ENCODE assay signal across 12 cellular contexts in the genomic region with DNA sequence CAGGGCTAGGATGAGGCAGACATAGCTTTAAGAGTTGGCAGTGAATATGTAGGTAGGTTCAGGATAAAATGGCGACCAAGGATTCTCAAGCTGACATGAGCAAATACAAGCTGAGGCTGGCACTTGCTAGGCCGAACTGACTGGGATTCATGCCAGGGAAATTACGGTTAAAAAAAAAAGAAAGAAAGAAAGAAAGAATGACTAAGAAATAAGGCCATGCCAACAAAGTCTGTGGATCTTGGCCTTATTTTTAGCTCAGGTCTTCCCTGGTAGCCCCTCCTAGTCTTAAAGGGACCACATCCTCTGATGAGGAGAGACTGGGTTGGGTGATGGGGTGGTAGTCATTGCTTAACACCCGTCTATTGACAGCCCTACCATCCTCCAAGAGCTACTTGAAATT.
DNase-seq lines count a peak whose midpoint lies in the region; TF ChIP-seq lines count a peak whose summit lies in the region.
"Had no signal": no experiment of that assay in that cellular context is flagged by ENCODE, and none has a peak within 500 bp of the region (broad histone marks: within the 10 kb centered on the region; RNA-seq: fewer than 3 reads in every experiment).

No MANE protein-coding gene starts in this region.

- DNase-seq in ACHN: peak; percentile 23
- peak; percentile 46 for DNase-seq in RPMI7951 (ENCODE audit: low read depth)
- DNase-seq in epithelial cell of proximal tubule (ENCODE audit: low read depth): peak; percentile 79
- peak; percentile 89 for DNase-seq in kidney tubule cell (ENCODE audit: low spot score)
- no peak for DNase-seq in epidermal melanocyte (ENCODE audit: insufficient read length, low spot score)
- DNase-seq in NCI-H2171 (lab: John Stamatoyannopoulos, UW): no peak
- DNase-seq in NCI-H1048 (lab: John Stamatoyannopoulos, UW): no peak
- DNase-seq in GOT3 (lab: John Stamatoyannopoulos, UW): no peak
- DNase-seq: activated CD8-positive, alpha-beta memory T cell treated with anti-CD3 and anti-CD28 coated beads for 24 hours; NCI-H2081 treated with DMSO at 0.1 percent for 48 hours; NCI-H774; trophoblast cell had no signal

- in situ Hi-C loops in ACHN (cut with HindIII; ENCODE audit: low pct_ligation_motif_present, low pct_unique_long_range_greater_than_20kb, low sequenced_read_pairs): no loop called here

- no peak for TF ChIP-seq CTCF in epithelial cell of proximal tubule (conservative IDR thresholded peaks at IDR 0.05; ENCODE audit: low read depth, low read length)

- H3K4me3 ChIP-seq in epithelial cell of proximal tubule (ENCODE audit: low read depth, low read length): no peak overlapping the region

Comparison
In these comparisons a context has a peak if more than half of its experiments do, and no peak if none do; other contexts are left out.
1. DNase-seq: peak in ACHN (single experiment), RPMI7951 (single experiment), epithelial cell of proximal tubule (single experiment) and kidney tubule cell (single experiment); none in epidermal melanocyte (single experiment), NCI-H2171 (single experiment), NCI-H1048 (single experiment) and GOT3 (single experiment).